In genomic region chr19:42355896-42356295, GRCh38 we compare ENCODE assay signal across 29 cellular contexts. TPM values are rescaled to one million over a fixed set of nuclear protein-coding genes. Genes with fewer than 3 reads are reported as not detected.
DNase-seq lines count a peak whose midpoint lies in the region; ATAC-seq, FAIRE-seq and TF ChIP-seq lines count a peak whose summit lies in the region.
"Had no signal": no experiment of that assay in that cellular context is flagged by ENCODE, and none has a peak within 500 bp of the region (broad histone marks: within the 10 kb centered on the region; RNA-seq: fewer than 3 reads in every experiment).

No MANE protein-coding gene starts in this region.

- dilution Hi-C loops in IMR-90 (cut with HindIII; ENCODE audit: low sequenced_read_pairs, unreplicated experiment): no loop called here

- H3K4me2 ChIP-seq in IMR-90 (ENCODE audit: low read depth, low read length) (no peak overlapping the region), H1 (ENCODE audit: insufficient read depth in 1 of 2, low read depth in 2 of 2, low read length in 2 of 2) (no peak overlapping the region), osteoblast (ENCODE audit: insufficient read depth, low read length) (no peak overlapping the region)
- H3K4me2 ChIP-seq: BLaER1 had no signal

- H3K79me1 ChIP-seq in IMR-90 (ENCODE audit: low read depth in 1 of 2, low read length in 2 of 2) (no peaks in the 10 kb centered on the region), H1 (ENCODE audit: low read depth, low read length) (no peaks in the 10 kb centered on the region)

- no peak overlapping the region for H3K4me3 ChIP-seq in IMR-90 (ENCODE audit: insufficient read depth, low read depth, low read length)
- no peak overlapping the region for H3K4me3 ChIP-seq in H1 (ENCODE audit: extremely low read depth in 1 of 4, insufficient read depth in 2 of 4, low read depth in 3 of 4, low read length in 4 of 4)
- H3K4me3 ChIP-seq in osteoblast (ENCODE audit: insufficient read depth, low read length): no peak overlapping the region
- no peak overlapping the region for H3K4me3 ChIP-seq in left lung
- H3K4me3 ChIP-seq: BLaER1, GM12878 had no signal

- intact Hi-C loops in IMR-90 (cut with micrococcal nuclease) (no loop called here), left lung (cut with DNase I) (no loop called here)

- ATAC-seq in IMR-90 (ENCODE audit: low read depth) (no peak), left lung (no peak)
- ATAC-seq: GM12878 had no signal

- H3K23me2 ChIP-seq in H1 (ENCODE audit: low read depth, low read length): no peaks in the 10 kb centered on the region

- H2AK9ac ChIP-seq in IMR-90 (replicated peaks; ENCODE audit: low read depth, low read length, poor library complexity): no peak overlapping the region

- H2BK5ac ChIP-seq in IMR-90 (ENCODE audit: low read depth, low read length, poor library complexity, severe bottlenecking) (no peak overlapping the region), H1 (ENCODE audit: low read depth, low read length) (0 out of 2 replicates have a peak overlapping the region, but pooled peaks have one; percentile 30)

- H4K5ac ChIP-seq in IMR-90 (ENCODE audit: low read depth, low read length) (no peak overlapping the region), H1 (ENCODE audit: insufficient read length, low read depth, low read length) (no peak overlapping the region)

- H3K27me3 ChIP-seq in IMR-90 (ENCODE audit: control insufficient read depth, insufficient read depth, low read length) (no peaks in the 10 kb centered on the region), H1 (replicated peaks in 1 of 4; ENCODE audit: control insufficient read depth in 3 of 4, extremely low read depth in 1 of 4, insufficient read depth in 3 of 4, low read length in 3 of 4) (no peaks in the 10 kb centered on the region), osteoblast (ENCODE audit: insufficient read depth, low read length) (no peaks in the 10 kb centered on the region), left lung (no peaks in the 10 kb centered on the region)
- H3K27me3 ChIP-seq: BE2C, BLaER1 had no signal

- H3K9me3 ChIP-seq in IMR-90 (ENCODE audit: control insufficient read depth, insufficient read depth, low read length) (no peaks in the 10 kb centered on the region), H1 (ENCODE audit: insufficient read depth in 2 of 2, low read depth in 1 of 2, low read length in 1 of 2) (no peaks in the 10 kb centered on the region), osteoblast (ENCODE audit: low read depth, low read length) (no peaks in the 10 kb centered on the region), left lung (no peaks in the 10 kb centered on the region)
- H3K9me3 ChIP-seq: BE2C, BLaER1 had no signal

- TF ChIP-seq CTCF in IMR-90 (conservative IDR thresholded peaks at IDR 0.05; ENCODE audit: low read depth, low read length): no peak
- no peak for TF ChIP-seq CTCF in H1 (IDR thresholded peaks at IDR 0.05; ENCODE audit: control extremely low read depth in 1 of 3, insufficient read depth in 1 of 3, low read depth in 1 of 3, low read length in 3 of 3)
- no peak for TF ChIP-seq CTCF in osteoblast (IDR thresholded peaks at IDR 0.05; ENCODE audit: extremely low read depth, low read depth, low read length)
- TF ChIP-seq CTCF in left lung (IDR thresholded peaks at IDR 0.05): no peak

- H3K79me2 ChIP-seq in H1 (ENCODE audit: control insufficient read depth in 1 of 2, insufficient read depth in 2 of 2, low read length in 2 of 2): no peaks in the 10 kb centered on the region
- H3K79me2 ChIP-seq in osteoblast (ENCODE audit: insufficient read depth, low read length): no peaks in the 10 kb centered on the region

- in situ Hi-C loops in IMR-90 (cut with MboI; ENCODE audit: low sequenced_read_pairs): no loop called here

- H3K9ac ChIP-seq in IMR-90 (ENCODE audit: low read depth, low read length) (no peak overlapping the region), H1 (replicated peaks in 1 of 4; ENCODE audit: extremely low read depth in 1 of 4, low read depth in 3 of 4, low read length in 3 of 4) (no peak overlapping the region)
- H3K9ac ChIP-seq: BLaER1 had no signal

- H4K20me1 ChIP-seq in IMR-90 (ENCODE audit: insufficient read depth, low read length) (no peaks in the 10 kb centered on the region), H1 (replicated peaks in 1 of 2; ENCODE audit: control insufficient read depth in 1 of 2, insufficient read depth in 2 of 2, low read length in 2 of 2) (peaks cover 2 to 3% of the 10 kb centered on the region in 2 experiments), osteoblast (ENCODE audit: insufficient read depth, low read length) (no peaks in the 10 kb centered on the region)
- H4K20me1 ChIP-seq: BLaER1 had no signal

- POLR2A ChIA-PET in IMR-90 (lab: Charles Lee; ENCODE audit: unreplicated experiment) (no interaction called here), H1 (lab: Charles Lee; ENCODE audit: partially characterized antibody) (interaction anchor here (1.0 kb wide), 1 partner anchor 32 kb away, joined by 3 read pairs; no protein-coding TSS in a partner anchor)

- FAIRE-seq in H1 (lab: Jason Lieb, UNC): no peak
- FAIRE-seq: A204.1, GM12878, GM12892, GM18507 had no signal

- H2BK120ac ChIP-seq in IMR-90 (ENCODE audit: low read depth, low read length) (no peak overlapping the region), H1 (replicated peaks; ENCODE audit: low read depth, low read length) (no peak overlapping the region)

- TF ChIP-seq POLR2A in IMR-90 (IDR thresholded peaks at IDR 0.05; ENCODE audit: low read depth, low read length): no peak
- TF ChIP-seq POLR2A in H1 (IDR thresholded peaks at IDR 0.05; ENCODE audit: control extremely low read depth in 1 of 2, low read depth in 2 of 2, low read length in 2 of 2): no peak

- 100% methylated on average over 5 of the region's 12 CpGs; no CpG with 5 or more reads in 1 of the 2 experiments for WGBS in IMR-90 (ENCODE audit: extremely low coverage in 2 of 2, insufficient read length in 1 of 2), 2 experiments
- WGBS in H1 (ENCODE audit: extremely low coverage in 1 of 2, insufficient coverage in 1 of 2, insufficient read length in 1 of 2, insufficient replicate concordance in 2 of 2, low coverage in 1 of 2, low lambda C conversion rate in 2 of 2, missing lambda C conversion rate in 1 of 2), 2 experiments: 93% methylated on average over 12 of the region's 12 CpGs; no CpG with 5 or more reads in 1 of the 2 experiments

- H3K27ac ChIP-seq in IMR-90 (ENCODE audit: insufficient read depth, low read length) (no peak overlapping the region), H1 (ENCODE audit: low read depth, low read length) (no peak overlapping the region), osteoblast (ENCODE audit: low read depth, low read length) (no peak overlapping the region), left lung (no peak overlapping the region)
- H3K27ac ChIP-seq: BLaER1 had no signal

- TF ChIP-seq RAD21 in IMR-90 (IDR thresholded peaks at IDR 0.05; ENCODE audit: low read length) (no peak), H1 (IDR thresholded peaks at IDR 0.05 in 1 of 2, conservative IDR thresholded peaks at IDR 0.05 in 1 of 2; ENCODE audit: low read depth in 2 of 2, low read length in 2 of 2) (no peak)

- H2BK15ac ChIP-seq in IMR-90 (ENCODE audit: low read depth, low read length) (no peak overlapping the region), H1 (ENCODE audit: low read length) (no peak overlapping the region)

- DNase-seq in IMR-90 (no peak), H1 (ENCODE audit: low read depth in 1 of 2, low spot score in 2 of 2) (no peak), osteoblast (ENCODE audit: insufficient read length, low spot score, missing footprints) (peak; percentile 46), NCI-H1694 (lab: John Stamatoyannopoulos, UW) (no peak), left lung (no peak)
- DNase-seq: 8988T; ACHN; BE2C; C1 segment of cervical spinal cord; CD4-positive, alpha-beta memory T cell; CD4-positive, CD25-positive, alpha-beta regulatory T cell; CD8-positive, alpha-beta memory T cell; COR-L47; DMS 273 treated with DMSO at 0.1 percent for 48 hours; DMS153; DMS53; DMS79; DND-41; EL; GDM1 had no signal

- H3K4ac ChIP-seq in IMR-90 (ENCODE audit: low read depth, low read length): no peak overlapping the region
- no peak overlapping the region for H3K4ac ChIP-seq in H1 (replicated peaks; ENCODE audit: insufficient read length, low read depth, low read length)

- H3K9me1 ChIP-seq in IMR-90 (ENCODE audit: insufficient read depth, low read length): 0 out of 2 replicates have a peak, but pooled peaks cover 4% of the 10 kb centered on the region

- H2AFZ ChIP-seq in IMR-90 (replicated peaks; ENCODE audit: low read length, poor library complexity) (no peak overlapping the region), H1 (ENCODE audit: low read length) (no peak overlapping the region), osteoblast (ENCODE audit: low read length) (no peak overlapping the region)

- no peak for TF ChIP-seq EP300 in H1 (IDR thresholded peaks at IDR 0.05; ENCODE audit: borderline replicate concordance in 1 of 2, low read depth in 2 of 2, low read length in 2 of 2)

- H3K56ac ChIP-seq in IMR-90 (ENCODE audit: extremely low read depth, insufficient read depth, low read length) (no peak overlapping the region), H1 (replicated peaks; ENCODE audit: insufficient read length, low read depth, low read length) (no peak overlapping the region)

- no peak overlapping the region for H4K91ac ChIP-seq in IMR-90 (ENCODE audit: insufficient read depth, low read depth, low read length)
- H4K91ac ChIP-seq in H1 (replicated peaks; ENCODE audit: insufficient read length, low read length): no peak overlapping the region

- no peak overlapping the region for H2BK20ac ChIP-seq in IMR-90 (ENCODE audit: low read depth, low read length)
- no peak overlapping the region for H2BK20ac ChIP-seq in H1 (ENCODE audit: low read length)

- H3K36me3 ChIP-seq in IMR-90 (ENCODE audit: control insufficient read depth, insufficient read depth, low read length) (peaks cover 35% of the 10 kb centered on the region), H1 (ENCODE audit: control insufficient read depth in 2 of 4, insufficient read depth in 4 of 4, low read length in 3 of 4) (peaks cover 0 to 7% (median 3%) of the 10 kb centered on the region in 4 experiments; a peak in 4 of 8 replicates), osteoblast (ENCODE audit: insufficient read depth, low read length) (no peaks in the 10 kb centered on the region), left lung (peaks cover 0 to 42% of the 10 kb centered on the region in 2 donors)

- TSS peak; percentile 75 for BruUV-seq in IMR-90 (replicated peaks; lab: Mats Ljungman, UMichigan)

- CTCF ChIA-PET in IMR-90 (lab: Yijun Ruan, JAX) (interaction anchor here (1.0 kb wide), 1 partner anchor 13 kb away, joined by 3 read pairs; no protein-coding TSS in a partner anchor), H1 (lab: Charles Lee; ENCODE audit: partially characterized antibody) (interaction anchor here (1.7 to 3.8 kb wide), 3 partner anchors 11 to 41 kb away, joined by 4 to 36 read pairs (median 9); no protein-coding TSS in a partner anchor)

- H4K8ac ChIP-seq in IMR-90 (ENCODE audit: low read depth in 2 of 2, low read length in 2 of 2): no peak overlapping the region
- H4K8ac ChIP-seq in H1 (ENCODE audit: extremely low read depth, insufficient read depth, low read length): no peak overlapping the region; the same call in 1 of the 2 replicates

- H2BK12ac ChIP-seq in H1 (ENCODE audit: low read depth, low read length): no peak overlapping the region

- H3K4me1 ChIP-seq in IMR-90 (ENCODE audit: control insufficient read depth, insufficient read depth, low read length) (no peaks in the 10 kb centered on the region), H1 (replicated peaks in 1 of 4; ENCODE audit: control insufficient read depth in 3 of 4, insufficient read depth in 4 of 4, low read length in 3 of 4) (peaks cover 0 to 5% (median 1%) of the 10 kb centered on the region in 4 experiments; a peak in 4 of 7 replicates), osteoblast (ENCODE audit: insufficient read depth, low read length) (no peaks in the 10 kb centered on the region), left lung (no peaks in the 10 kb centered on the region)

- H2AK5ac ChIP-seq in IMR-90 (ENCODE audit: low read depth, low read length) (no peak overlapping the region), H1 (ENCODE audit: low read depth, low read length) (no peak overlapping the region)

- H3K14ac ChIP-seq in IMR-90 (replicated peaks; ENCODE audit: low read depth, low read length) (no peak overlapping the region), H1 (ENCODE audit: insufficient read length) (no peak overlapping the region)

- H3K23ac ChIP-seq in IMR-90 (ENCODE audit: low read depth, low read length) (no peak overlapping the region), H1 (ENCODE audit: insufficient read length) (no peak overlapping the region)

- H3K18ac ChIP-seq in IMR-90 (ENCODE audit: low read depth, low read length) (no peak overlapping the region), H1 (ENCODE audit: extremely low read depth, low read length) (no peak overlapping the region)

RNA-seq across cellular contexts. Expression of gene MEGF8, which starts 30.5 kb away (rescaled TPM):
- total RNA-seq in IMR-90 (2012; rRNA removed): 2.3 and 2.5 TPM in 2 replicates
- polyA plus RNA-seq in IMR-90 (2012; rRNA removed): 12.5 and 13.7 TPM in 2 replicates
- 7.6 and 17.1 TPM in 2 replicates for polyA plus RNA-seq in IMR-90 (2012; cell fraction: cytosol; rRNA removed)
- polyA plus RNA-seq in IMR-90 (2012; cell fraction: nucleus; rRNA removed; ENCODE audit: low replicate concordance): 17.5 and 26.7 TPM in 2 replicates
- total RNA-seq in H1 (2021; fragmentation: NEBNext Ultra II Directional; extraction: Animal tissue kit (Norgen Biotek cat#: 25700)): 22.3 and 23.7 TPM in 2 replicates
- polyA plus RNA-seq in H1 (2011; rRNA removed): 13.0 and 22.9 TPM in 2 replicates
- polyA plus RNA-seq in H1 (2011; cell fraction: cytosol; rRNA removed): 14.4 TPM
- polyA plus RNA-seq in H1 (2011; cell fraction: nucleus; rRNA removed): 36.3 TPM
- polyA plus RNA-seq in H1 (2012, experiment 1 of 2): 19.5 to 28.0 TPM (median 24.5 TPM) in 4 replicates
- polyA plus RNA-seq in H1 (2012, experiment 2 of 2): 17.4 TPM
- 25.0 TPM for polyA plus RNA-seq in H1 (2013, experiment 1 of 2)
- 20.5 TPM for polyA plus RNA-seq in H1 (2013, experiment 2 of 2)
- 12.0 and 12.8 TPM in 2 replicates for polyA minus RNA-seq in H1 (2011; rRNA and poly(A)+ RNA removed)
- 27.8 TPM for polyA minus RNA-seq in H1 (2011; cell fraction: cytosol; rRNA and poly(A)+ RNA removed)
- 24.9 TPM for polyA minus RNA-seq in H1 (2011; cell fraction: nucleus; rRNA and poly(A)+ RNA removed)
- total RNA-seq in osteoblast: 23.9 and 30.0 TPM in 2 replicates
- 10 to 100 TPM; 15.7 to 24.9 TPM for total RNA-seq in left lung

RNA-seq across cellular contexts. Expression of gene CNFN, which starts 34.2 kb away (rescaled TPM):
- not detected in 2 replicates for total RNA-seq in IMR-90 (2012; rRNA removed)
- 1.0 and 1.2 TPM in 2 replicates for polyA plus RNA-seq in IMR-90 (2012; rRNA removed)
- not detected in 2 replicates for polyA plus RNA-seq in IMR-90 (2012; cell fraction: cytosol; rRNA removed)
- polyA plus RNA-seq in IMR-90 (2012; cell fraction: nucleus; rRNA removed; ENCODE audit: low replicate concordance): 0.23 TPM in 1 of 2 replicates, not detected in the other
- total RNA-seq in H1 (2021; fragmentation: NEBNext Ultra II Directional; extraction: Animal tissue kit (Norgen Biotek cat#: 25700)): 8.9 and 12.6 TPM in 2 replicates
- polyA plus RNA-seq in H1 (2011; rRNA removed): 31.5 and 54.3 TPM in 2 replicates
- 22.7 TPM for polyA plus RNA-seq in H1 (2011; cell fraction: cytosol; rRNA removed)
- 26.0 TPM for polyA plus RNA-seq in H1 (2011; cell fraction: nucleus; rRNA removed)
- polyA plus RNA-seq in H1 (2012, experiment 1 of 2): 9.3 to 41.6 TPM (median 27.4 TPM) in 4 replicates
- 6.6 TPM for polyA plus RNA-seq in H1 (2012, experiment 2 of 2)
- 39.2 TPM for polyA plus RNA-seq in H1 (2013, experiment 1 of 2)
- 41.9 TPM for polyA plus RNA-seq in H1 (2013, experiment 2 of 2)
- 3.0 TPM in 2 replicates for polyA minus RNA-seq in H1 (2011; rRNA and poly(A)+ RNA removed)
- polyA minus RNA-seq in H1 (2011; cell fraction: cytosol; rRNA and poly(A)+ RNA removed): 7.1 TPM
- 4.8 TPM for polyA minus RNA-seq in H1 (2011; cell fraction: nucleus; rRNA and poly(A)+ RNA removed)
- not detected in 2 replicates for total RNA-seq in osteoblast
- total RNA-seq in left lung: 1 to 10 TPM; 1.2 to 3.2 TPM
- total RNA-seq: A673; CD4-positive, alpha-beta memory T cell; CD4-positive, CD25-positive, alpha-beta regulatory T cell; CD8-positive, alpha-beta memory T cell; GM12878 had no signal
- polyA plus RNA-seq: CD8-positive, alpha-beta memory T cell had no signal

RNA-seq across cellular contexts. Expression of gene TMEM145, which starts 42.8 kb away (rescaled TPM):
- total RNA-seq in IMR-90 (2012; rRNA removed) (under 0.01 and 2.5 TPM in 2 replicates), osteoblast (not detected in 2 replicates), left lung (under 1 TPM; 0.21 to 0.32 TPM)
- polyA plus RNA-seq in IMR-90 (2012; rRNA removed) (0.09 and 0.41 TPM in 2 replicates), H1 (2011; rRNA removed) (2.3 and 4.5 TPM in 2 replicates)
- polyA plus RNA-seq in IMR-90 (2012; cell fraction: cytosol; rRNA removed): 0.10 and 0.20 TPM in 2 replicates
- 1.5 and 2.9 TPM in 2 replicates for polyA plus RNA-seq in IMR-90 (2012; cell fraction: nucleus; rRNA removed; ENCODE audit: low replicate concordance)
- total RNA-seq in H1 (2021; fragmentation: NEBNext Ultra II Directional; extraction: Animal tissue kit (Norgen Biotek cat#: 25700)): 4.7 and 5.0 TPM in 2 replicates
- polyA plus RNA-seq in H1 (2011; cell fraction: cytosol; rRNA removed): 2.1 TPM
- 19.4 TPM for polyA plus RNA-seq in H1 (2011; cell fraction: nucleus; rRNA removed)
- polyA plus RNA-seq in H1 (2012, experiment 1 of 2): 7.2 to 10.4 TPM (median 8.4 TPM) in 4 replicates
- polyA plus RNA-seq in H1 (2012, experiment 2 of 2): 6.6 TPM
- polyA plus RNA-seq in H1 (2013, experiment 1 of 2): 6.3 TPM
- polyA plus RNA-seq in H1 (2013, experiment 2 of 2): 5.4 TPM
- polyA minus RNA-seq in H1 (2011; rRNA and poly(A)+ RNA removed): 7.5 and 11.1 TPM in 2 replicates
- 3.3 TPM for polyA minus RNA-seq in H1 (2011; cell fraction: cytosol; rRNA and poly(A)+ RNA removed)
- polyA minus RNA-seq in H1 (2011; cell fraction: nucleus; rRNA and poly(A)+ RNA removed): 8.0 TPM
- total RNA-seq: CD4-positive, alpha-beta memory T cell; CD4-positive, CD25-positive, alpha-beta regulatory T cell; G401 had no signal
- polyA plus RNA-seq: AG04450; CD14-positive monocyte; CD4-positive, alpha-beta memory T cell; CD4-positive, CD25-positive, alpha-beta regulatory T cell; CD8-positive, alpha-beta memory T cell had no signal

RNA-seq across cellular contexts. Expression of gene PAFAH1B3, which starts 53.5 kb away (rescaled TPM):
- 71.2 and 76.4 TPM in 2 replicates for total RNA-seq in IMR-90 (2012; rRNA removed)
- 64.3 and 69.7 TPM in 2 replicates for polyA plus RNA-seq in IMR-90 (2012; rRNA removed)
- 92.1 and 108 TPM in 2 replicates for polyA plus RNA-seq in IMR-90 (2012; cell fraction: cytosol; rRNA removed)
- polyA plus RNA-seq in IMR-90 (2012; cell fraction: nucleus; rRNA removed; ENCODE audit: low replicate concordance): 40.0 and 79.4 TPM in 2 replicates
- total RNA-seq in H1 (2021; fragmentation: NEBNext Ultra II Directional; extraction: Animal tissue kit (Norgen Biotek cat#: 25700)): 124 and 132 TPM in 2 replicates
- polyA plus RNA-seq in H1 (2011; rRNA removed): 248 and 294 TPM in 2 replicates
- polyA plus RNA-seq in H1 (2011; cell fraction: cytosol; rRNA removed): 171 TPM
- polyA plus RNA-seq in H1 (2011; cell fraction: nucleus; rRNA removed): 201 TPM
- 95.5 to 156 TPM (median 148 TPM) in 4 replicates for polyA plus RNA-seq in H1 (2012, experiment 1 of 2)
- 202 TPM for polyA plus RNA-seq in H1 (2012, experiment 2 of 2)
- 109 TPM for polyA plus RNA-seq in H1 (2013, experiment 1 of 2)
- polyA plus RNA-seq in H1 (2013, experiment 2 of 2): 108 TPM
- 61.2 and 78.8 TPM in 2 replicates for polyA minus RNA-seq in H1 (2011; rRNA and poly(A)+ RNA removed)
- polyA minus RNA-seq in H1 (2011; cell fraction: cytosol; rRNA and poly(A)+ RNA removed): 60.3 TPM
- polyA minus RNA-seq in H1 (2011; cell fraction: nucleus; rRNA and poly(A)+ RNA removed): 52.6 TPM
- total RNA-seq in osteoblast: 18.3 and 23.2 TPM in 2 replicates
- 10 to 100 TPM; 25.0 to 25.7 TPM for total RNA-seq in left lung

RNA-seq across cellular contexts. Expression of gene PRR19, which starts 54.0 kb away (rescaled TPM):
- total RNA-seq in IMR-90 (2012; rRNA removed) (0.28 and 0.36 TPM in 2 replicates), osteoblast (0.36 and 0.59 TPM in 2 replicates), left lung (1 to 10 TPM; 1.1 TPM)
- polyA plus RNA-seq in IMR-90 (2012; rRNA removed) (1.6 and 1.8 TPM in 2 replicates), H1 (2011; rRNA removed) (7.5 and 8.9 TPM in 2 replicates)
- 0.79 and 1.7 TPM in 2 replicates for polyA plus RNA-seq in IMR-90 (2012; cell fraction: cytosol; rRNA removed)
- 0.60 and 1.5 TPM in 2 replicates for polyA plus RNA-seq in IMR-90 (2012; cell fraction: nucleus; rRNA removed; ENCODE audit: low replicate concordance)
- 6.7 and 7.2 TPM in 2 replicates for total RNA-seq in H1 (2021; fragmentation: NEBNext Ultra II Directional; extraction: Animal tissue kit (Norgen Biotek cat#: 25700))
- polyA plus RNA-seq in H1 (2011; cell fraction: cytosol; rRNA removed): 5.1 TPM
- 5.0 TPM for polyA plus RNA-seq in H1 (2011; cell fraction: nucleus; rRNA removed)
- 4.3 to 7.1 TPM (median 6.5 TPM) in 4 replicates for polyA plus RNA-seq in H1 (2012, experiment 1 of 2)
- polyA plus RNA-seq in H1 (2012, experiment 2 of 2): 8.1 TPM
- polyA plus RNA-seq in H1 (2013, experiment 1 of 2): 4.9 TPM
- polyA plus RNA-seq in H1 (2013, experiment 2 of 2): 4.5 TPM
- polyA minus RNA-seq in H1 (2011; rRNA and poly(A)+ RNA removed): 1.9 and 2.0 TPM in 2 replicates
- 4.7 TPM for polyA minus RNA-seq in H1 (2011; cell fraction: cytosol; rRNA and poly(A)+ RNA removed)
- polyA minus RNA-seq in H1 (2011; cell fraction: nucleus; rRNA and poly(A)+ RNA removed): 2.0 TPM
- total RNA-seq: CD4-positive, CD25-positive, alpha-beta regulatory T cell had no signal
